Comparison of ENCODE assay signal across 8 cellular contexts in genomic region chr5:43020294-43020711, GRCh38. TPM values are rescaled to one million over a fixed set of nuclear protein-coding genes. Genes with fewer than 3 reads are reported as not detected.
A peak's percentile ranks its signal among the peaks of the same experiment; 100 is the strongest.
DNase-seq lines count a peak whose midpoint lies in the region; ATAC-seq and TF ChIP-seq lines count a peak whose summit lies in the region.

No MANE protein-coding gene starts in this region.

- no peak for DNase-seq in GM12865 (ENCODE audit: low read depth)
- peak; percentile 64 to 65 for DNase-seq in activated T-cell treated with anti-CD3 and anti-CD28 coated beads, Interleukin-2, amount 50 U/mL, for 48 hours
- DNase-seq in stimulated activated effector memory CD8-positive, alpha-beta T cell treated with anti-CD3 and anti-CD28 coated beads, Interleukin-12 subunit alpha, Interleukin-12 subunit beta, amount 100 ng/mL, for 72 hours (ENCODE audit: low spot score in 2 of 2), result peak in 1 of 2 donors; percentile 65
- DNase-seq in mucosa of gallbladder (ENCODE audit: low spot score), result no peak

- H3K27me3 ChIP-seq in iPS-15b (ENCODE audit: control insufficient read depth, insufficient read depth, low read length), result peaks cover 93% of the 10 kb centered on the region

- TF ChIP-seq CTCF in GM12865 (IDR thresholded peaks at IDR 0.05; ENCODE audit: insufficient read depth, low read depth, low read length, missing control alignments), result no peak

- H3K4me3 Mint-ChIP-seq in stimulated activated effector memory CD8-positive, alpha-beta T cell treated with anti-CD3 and anti-CD28 coated beads, Interleukin-12 subunit alpha, Interleukin-12 subunit beta, amount 100 ng/mL, for 72 hours, result peak overlapping the region; percentile 98

- peaks cover 30% of the 10 kb centered on the region for H3K4me1 Mint-ChIP-seq in stimulated activated effector memory CD8-positive, alpha-beta T cell treated with anti-CD3 and anti-CD28 coated beads, Interleukin-12 subunit alpha, Interleukin-12 subunit beta, amount 100 ng/mL, for 72 hours

- peak; percentile 14 for ATAC-seq in GM21619 (IDR thresholded peaks at IDR 0.05; ENCODE audit: unreplicated experiment)
- ATAC-seq in stimulated activated effector memory CD8-positive, alpha-beta T cell treated with anti-CD3 and anti-CD28 coated beads, Interleukin-12 subunit alpha, Interleukin-12 subunit beta, amount 100 ng/mL, for 72 hours, result no peak
- ATAC-seq in HG03521 (IDR thresholded peaks at IDR 0.05; ENCODE audit: unreplicated experiment), result no peak

- H3K9me3 ChIP-seq in KOPT-K1 (ENCODE audit: insufficient read depth, low read length, poor library complexity, severe bottlenecking) (no peaks in the 10 kb centered on the region), iPS-15b (ENCODE audit: control insufficient read depth, insufficient read depth, low read length) (no peaks in the 10 kb centered on the region)

- no peaks in the 10 kb centered on the region for H3K9me3 Mint-ChIP-seq in stimulated activated effector memory CD8-positive, alpha-beta T cell treated with anti-CD3 and anti-CD28 coated beads, Interleukin-12 subunit alpha, Interleukin-12 subunit beta, amount 100 ng/mL, for 72 hours

- H3K27ac Mint-ChIP-seq in stimulated activated effector memory CD8-positive, alpha-beta T cell treated with anti-CD3 and anti-CD28 coated beads, Interleukin-12 subunit alpha, Interleukin-12 subunit beta, amount 100 ng/mL, for 72 hours, result peak overlapping the region; percentile 99

- H3K27ac ChIP-seq in KOPT-K1 (ENCODE audit: low read depth, low read length, poor library complexity, severe bottlenecking), result peak overlapping the region; percentile 95

- H3K4me3 ChIP-seq in GM12865 (ENCODE audit: low read depth, low read length) (peak overlapping the region; percentile 62), iPS-15b (ENCODE audit: low read depth, low read length) (peak overlapping the region; percentile 30)

- H3K4me1 ChIP-seq in iPS-15b (ENCODE audit: control insufficient read depth, insufficient read depth, low read length), result peaks cover 9% of the 10 kb centered on the region

- H3K36me3 ChIP-seq in KOPT-K1 (ENCODE audit: insufficient read depth, low read length), result no peaks in the 10 kb centered on the region
- H3K36me3 ChIP-seq in iPS-15b (ENCODE audit: control insufficient read depth, insufficient read depth, low read length), result no peaks in the 10 kb centered on the region

- H3K36me3 Mint-ChIP-seq in stimulated activated effector memory CD8-positive, alpha-beta T cell treated with anti-CD3 and anti-CD28 coated beads, Interleukin-12 subunit alpha, Interleukin-12 subunit beta, amount 100 ng/mL, for 72 hours, result peaks cover 33% of the 10 kb centered on the region

- H3K9ac ChIP-seq in iPS-15b (ENCODE audit: low read depth, low read length), result no peak overlapping the region

RNA-seq across cellular contexts. Expression of gene ANXA2R, which starts 19.8 kb away (rescaled TPM):
- total RNA-seq in mucosa of gallbladder, result 2.8 TPM

Comparison
In these comparisons a context has a peak if more than half of its experiments do, and no peak if none do; other contexts are left out.
1. DNase-seq: peak in activated T-cell treated with anti-CD3 and anti-CD28 coated beads, Interleukin-2, amount 50 U/mL, for 48 hours (2 of 2); none in GM12865 (single experiment) and mucosa of gallbladder (single experiment).